In the genomic region with DNA sequence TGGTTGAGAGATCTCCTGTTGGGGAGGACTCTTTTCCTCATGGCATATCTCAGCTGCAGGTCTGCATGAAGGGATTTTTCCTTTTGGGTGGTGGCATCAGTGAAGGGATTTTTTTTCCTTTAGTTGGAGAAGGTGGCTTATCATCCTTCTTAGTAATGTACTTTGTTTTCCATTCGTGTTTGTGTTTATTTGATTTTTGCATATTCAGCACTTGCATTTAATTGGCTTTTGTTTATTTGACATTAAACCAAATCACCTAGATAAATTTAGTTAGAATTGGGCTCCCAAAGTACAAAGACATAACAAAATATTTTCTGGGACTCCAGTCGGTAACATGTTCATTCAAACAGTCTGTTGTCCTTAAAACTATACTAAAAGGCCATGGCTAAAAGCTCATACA, we compare ENCODE assay signal across 32 cellular contexts.
"Had no signal": no experiment of that assay in that cellular context is flagged by ENCODE, and none has a peak within 500 bp of the region (broad histone marks: within the 10 kb centered on the region; RNA-seq: fewer than 3 reads in every experiment).

No MANE protein-coding gene starts in this region.

- DNase-seq: activated CD4-positive, alpha-beta memory T cell treated with anti-CD3 and anti-CD28 coated beads, Interleukin-2, amount 10 ng/mL, durations not matched to agents 7 days and 5 days; activated CD4-positive, alpha-beta T cell treated with anti-CD3 and anti-CD28 coated beads for 1 hour; activated CD4-positive, alpha-beta T cell treated with anti-CD3 and anti-CD28 coated beads for 48 hours; activated CD4-positive, CD25-positive, alpha-beta regulatory T cell; activated CD8-positive, alpha-beta memory T cell treated with anti-CD3 and anti-CD28 coated beads for 24 hours; activated CD8-positive, alpha-beta memory T cell treated with anti-CD3 and anti-CD28 coated beads, Interleukin-2, amount 10 ng/mL, durations not matched to agents 7 days and 5 days; activated CD8-positive, alpha-beta memory T cell treated with anti-CD3 and anti-CD28 coated beads, Interleukin-2, amount 50 U/mL, for 48 hours; activated effector memory CD4-positive, alpha-beta T cell treated with anti-CD3 and anti-CD28 coated beads, Interleukin-2, amount 50 U/mL, for 16 hours; activated naive CD4-positive, alpha-beta T cell; activated naive CD4-positive, alpha-beta T cell treated with anti-CD3 and anti-CD28 coated beads, Interleukin-2, amount 50 U/mL, for 16 hours; activated naive CD8-positive, alpha-beta T cell treated with anti-CD3 and anti-CD28 coated beads for 36 hours; activated T-cell treated with anti-CD3 and anti-CD28 coated beads, Interleukin-2, amount 50 U/mL, for 48 hours; amniotic stem cell; aorta; brain microvascular endothelial cell; central memory CD4-positive, alpha-beta T cell; Karpas-422; NCI-H1105; NCI-H1417 treated with DMSO at 0.1 percent for 48 hours; NCI-H1694; NCI-H1930; NCI-H2081 treated with DMSO at 0.1 percent for 48 hours; NCI-H345; NCI-H524 treated with DMSO at 0.1 percent for 48 hours; PC-3; Peyer's patch; RPMI8226; SIG-M5; T-cell; T-helper 2 cell; T-helper 9 cell had no signal

- H3K27ac Mint-ChIP-seq: activated CD4-positive, alpha-beta memory T cell treated with anti-CD3 and anti-CD28 coated beads, Interleukin-2, amount 10 ng/mL, durations not matched to agents 7 days and 5 days; activated CD8-positive, alpha-beta memory T cell treated with anti-CD3 and anti-CD28 coated beads, Interleukin-2, amount 10 ng/mL, durations not matched to agents 7 days and 5 days; activated naive CD8-positive, alpha-beta T cell treated with anti-CD3 and anti-CD28 coated beads for 36 hours; T-cell had no signal

- H3K4me1 Mint-ChIP-seq: activated CD4-positive, alpha-beta memory T cell treated with anti-CD3 and anti-CD28 coated beads, Interleukin-2, amount 10 ng/mL, durations not matched to agents 7 days and 5 days; activated CD8-positive, alpha-beta memory T cell treated with anti-CD3 and anti-CD28 coated beads, Interleukin-2, amount 10 ng/mL, durations not matched to agents 7 days and 5 days; activated naive CD8-positive, alpha-beta T cell treated with anti-CD3 and anti-CD28 coated beads for 36 hours; T-cell had no signal

- H3K27ac ChIP-seq: brain microvascular endothelial cell, Peyer's patch, VCaP had no signal

- H3K4me3 ChIP-seq: Peyer's patch had no signal

- H3K36me3 ChIP-seq: brain microvascular endothelial cell, Peyer's patch had no signal

- H3K27me3 ChIP-seq: brain microvascular endothelial cell, Peyer's patch had no signal

- H3K9me3 Mint-ChIP-seq: activated naive CD8-positive, alpha-beta T cell treated with anti-CD3 and anti-CD28 coated beads for 36 hours; T-cell had no signal

- H3K36me3 Mint-ChIP-seq: activated CD8-positive, alpha-beta memory T cell treated with anti-CD3 and anti-CD28 coated beads, Interleukin-2, amount 10 ng/mL, durations not matched to agents 7 days and 5 days; activated naive CD8-positive, alpha-beta T cell treated with anti-CD3 and anti-CD28 coated beads for 36 hours; T-cell had no signal

- H3K4me1 ChIP-seq: Peyer's patch had no signal

- H3K4me3 Mint-ChIP-seq: activated CD4-positive, alpha-beta memory T cell treated with anti-CD3 and anti-CD28 coated beads, Interleukin-2, amount 10 ng/mL, durations not matched to agents 7 days and 5 days; activated CD8-positive, alpha-beta memory T cell treated with anti-CD3 and anti-CD28 coated beads, Interleukin-2, amount 10 ng/mL, durations not matched to agents 7 days and 5 days; activated naive CD8-positive, alpha-beta T cell treated with anti-CD3 and anti-CD28 coated beads for 36 hours; T-cell had no signal

- H3K27me3 Mint-ChIP-seq: activated CD4-positive, alpha-beta memory T cell treated with anti-CD3 and anti-CD28 coated beads, Interleukin-2, amount 10 ng/mL, durations not matched to agents 7 days and 5 days; activated CD8-positive, alpha-beta memory T cell treated with anti-CD3 and anti-CD28 coated beads, Interleukin-2, amount 10 ng/mL, durations not matched to agents 7 days and 5 days had no signal

- H3K9me3 ChIP-seq: Peyer's patch had no signal
